In the genomic region with DNA sequence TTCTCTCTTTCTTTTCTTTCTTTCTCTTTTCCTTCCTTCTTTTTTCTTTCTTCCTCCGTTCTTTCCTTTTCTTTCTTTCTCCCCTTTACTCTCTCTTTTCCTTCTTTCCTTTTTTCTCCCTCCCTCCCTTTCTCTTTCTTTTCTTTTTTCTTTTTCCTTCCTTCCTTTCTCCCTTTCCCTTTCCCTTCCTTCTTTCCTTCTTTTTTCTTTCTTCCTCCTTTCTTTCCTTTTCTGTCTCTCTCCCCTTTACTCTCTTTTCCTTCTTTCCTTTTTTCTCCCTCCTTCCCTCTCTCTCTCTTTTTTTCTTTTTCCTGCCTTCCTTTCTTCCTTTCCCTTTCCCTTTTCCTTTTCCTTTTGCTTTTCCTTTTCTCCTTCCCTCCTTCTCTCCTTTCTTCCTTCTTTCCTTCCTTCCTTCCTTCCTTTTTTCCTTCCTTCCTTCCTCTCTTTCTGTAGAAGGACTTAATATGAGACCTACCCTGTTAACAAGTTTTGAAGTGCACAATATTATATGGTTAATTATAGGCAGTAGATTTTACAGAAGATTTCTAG, we compare ENCODE assay signal across 1 cellular context.
TF ChIP-seq lines count a peak whose summit lies in the region.

No MANE protein-coding gene starts in this region.

TF ChIP-seq in K562, 482 proteins besides CTCF, POLR2A, EP300 and RAD21 (continued from another document):
- TF ChIP-seq XRCC3 (IDR thresholded peaks at IDR 0.05): no peak
